ENCODE assay signal across 16 cellular contexts in genomic region chr11:44525473-44526252, GRCh38.
"Had no signal": no experiment of that assay in that cellular context is flagged by ENCODE, and none has a peak within 500 bp of the region (broad histone marks: within the 10 kb centered on the region; RNA-seq: fewer than 3 reads in every experiment).

No MANE protein-coding gene starts in this region.

- H3K4me3 Mint-ChIP-seq: activated CD4-positive, alpha-beta T cell treated with anti-CD3 and anti-CD28 coated beads for 36 hours; activated CD8-positive, alpha-beta T cell treated with anti-CD3 and anti-CD28 coated beads for 36 hours; activated naive CD8-positive, alpha-beta T cell treated with anti-CD3 and anti-CD28 coated beads for 36 hours; activated T-cell treated with anti-CD3 and anti-CD28 coated beads, Interleukin-2, amount 50 U/mL, for 4 hours; brain; dendritic cell treated with granulocyte-macrophage colony-stimulating factor and Interleukin-4, amounts not matched to agents 40 ng/mL and 50 ng/mL, for 4 days had no signal

- H3K9ac ChIP-seq: SK-N-SH had no signal

- H3K9me3 Mint-ChIP-seq: activated CD8-positive, alpha-beta T cell treated with anti-CD3 and anti-CD28 coated beads for 36 hours; activated naive CD8-positive, alpha-beta T cell treated with anti-CD3 and anti-CD28 coated beads for 36 hours; activated T-cell treated with anti-CD3 and anti-CD28 coated beads, Interleukin-2, amount 50 U/mL, for 4 hours; dendritic cell treated with granulocyte-macrophage colony-stimulating factor and Interleukin-4, amounts not matched to agents 40 ng/mL and 50 ng/mL, for 4 days had no signal

- H3K4me2 ChIP-seq: SK-N-SH had no signal

- H3K36me3 Mint-ChIP-seq: brain had no signal

- H3K4me3 ChIP-seq: sigmoid colon had no signal

- H3K27ac Mint-ChIP-seq: activated CD4-positive, alpha-beta T cell treated with anti-CD3 and anti-CD28 coated beads for 36 hours; activated CD8-positive, alpha-beta T cell treated with anti-CD3 and anti-CD28 coated beads for 36 hours; activated naive CD8-positive, alpha-beta T cell treated with anti-CD3 and anti-CD28 coated beads for 36 hours; dendritic cell treated with granulocyte-macrophage colony-stimulating factor and Interleukin-4, amounts not matched to agents 40 ng/mL and 50 ng/mL, for 4 days had no signal

- H3K4me1 ChIP-seq: foreskin keratinocyte had no signal

- DNase-seq: activated CD4-positive, alpha-beta T cell treated with anti-CD3 and anti-CD28 coated beads for 36 hours; activated CD8-positive, alpha-beta T cell treated with anti-CD3 and anti-CD28 coated beads for 36 hours; activated gamma-delta T cell; activated naive CD8-positive, alpha-beta T cell treated with anti-CD3 and anti-CD28 coated beads for 36 hours; activated T-cell treated with anti-CD3 and anti-CD28 coated beads, Interleukin-2, amount 50 U/mL, for 4 hours; amygdala; cerebellar nuclear complex; effector memory CD4-positive, alpha-beta T cell; foreskin keratinocyte; posterior cingulate gyrus; sigmoid colon; SK-N-SH; stimulated activated CD4-positive, alpha-beta T cell treated with anti-CD3 and anti-CD28 coated beads, Interleukin-1b, Interleukin-23, amount 100 ng/mL, for 48 hours had no signal

- H3K9me3 ChIP-seq: neutrophil, sigmoid colon, SK-N-SH had no signal

- H3K27ac ChIP-seq: foreskin keratinocyte, neutrophil, sigmoid colon had no signal

- H3K36me3 ChIP-seq: neutrophil, sigmoid colon had no signal
